Comparison of ENCODE assay signal across 6 cellular contexts in genomic region chr12:62806893-62807292, GRCh38.
"Had no signal": no experiment of that assay in that cellular context is flagged by ENCODE, and none has a peak within 500 bp of the region (broad histone marks: within the 10 kb centered on the region; RNA-seq: fewer than 3 reads in every experiment).

No MANE protein-coding gene starts in this region.

- H3K9ac ChIP-seq: GM23248 had no signal

- H3K4me3 ChIP-seq: GM23248, HAP-1, K562 had no signal

- DNase-seq: GM23248, GOT3, H7, IMR-90 had no signal

- H3K9me3 ChIP-seq: HAP-1 had no signal

- H2AFZ ChIP-seq: GM23248 had no signal

- H3K27ac ChIP-seq: GM23248 had no signal

- H3K4me1 ChIP-seq: HAP-1 had no signal

- H3K36me3 ChIP-seq: HAP-1 had no signal
